Comparison of ENCODE assay signal across 26 cellular contexts in the genomic region with DNA sequence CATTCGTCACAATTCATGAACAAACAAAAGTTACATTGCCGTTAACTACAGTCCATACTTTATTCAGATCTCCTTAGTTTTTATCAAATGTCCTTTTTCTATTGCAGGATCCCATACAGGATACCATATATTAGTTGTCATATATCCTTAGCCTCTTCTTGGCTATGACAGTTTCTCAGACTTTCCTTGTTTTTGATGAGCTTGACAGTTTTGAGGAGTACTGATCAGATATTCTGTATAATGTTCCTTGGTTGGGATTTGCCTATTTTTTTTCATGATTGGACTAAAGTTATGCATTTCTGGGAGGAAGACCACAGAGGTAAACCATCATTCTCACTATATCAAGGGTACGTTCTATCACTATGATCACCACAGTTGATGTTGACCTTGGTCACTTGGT. TPM values are rescaled to one million over a fixed set of nuclear protein-coding genes. Genes with fewer than 3 reads are reported as not detected.
"Had no signal": no experiment of that assay in that cellular context is flagged by ENCODE, and none has a peak within 500 bp of the region (broad histone marks: within the 10 kb centered on the region; RNA-seq: fewer than 3 reads in every experiment).

No MANE protein-coding gene starts in this region.

- ATAC-seq: effector memory CD8-positive, alpha-beta T cell; esophagus mucosa; gastrocnemius medialis; heart right ventricle; left cardiac atrium; left lung; left ventricle myocardium superior; lower lobe of right lung had no signal

- DNase-seq: colonic mucosa; cortex of kidney; effector CD8-positive, alpha-beta T cell; effector memory CD8-positive, alpha-beta T cell; endodermal cell; erythroblast; esophagus squamous epithelium; foreskin fibroblast; foreskin melanocyte; gastrocnemius medialis; glutamatergic neuron; head of caudate nucleus; heart right ventricle; hippocampal formation; left cardiac atrium; left lung; left ventricle myocardium superior; lower lobe of right lung; mesendoderm; midbrain had no signal

- H3K4me3 Mint-ChIP-seq: dendritic cell treated with granulocyte-macrophage colony-stimulating factor and Interleukin-4, amounts not matched to agents 40 ng/mL and 50 ng/mL, for 4 days; effector memory CD8-positive, alpha-beta T cell; endodermal cell had no signal

- H3K4me3 ChIP-seq: colonic mucosa, esophagus squamous epithelium, gastrocnemius medialis, heart right ventricle, left lung, lower lobe of right lung had no signal

- H3K4me1 ChIP-seq: colonic mucosa, esophagus squamous epithelium, gastrocnemius medialis, heart right ventricle, left lung, lower lobe of right lung had no signal

- H3K9me3 ChIP-seq: colonic mucosa, esophagus squamous epithelium, gastrocnemius medialis, left lung, lower lobe of right lung had no signal

- H3K27me3 Mint-ChIP-seq: dendritic cell treated with granulocyte-macrophage colony-stimulating factor and Interleukin-4, amounts not matched to agents 40 ng/mL and 50 ng/mL, for 4 days; effector memory CD8-positive, alpha-beta T cell had no signal

- H3K27me3 ChIP-seq: colonic mucosa, esophagus squamous epithelium, gastrocnemius medialis, heart right ventricle, left lung had no signal

- FAIRE-seq: keratinocyte had no signal

- H3K27ac Mint-ChIP-seq: dendritic cell treated with granulocyte-macrophage colony-stimulating factor and Interleukin-4, amounts not matched to agents 40 ng/mL and 50 ng/mL, for 4 days; effector memory CD8-positive, alpha-beta T cell; endodermal cell had no signal

- H3K9me3 Mint-ChIP-seq: dendritic cell treated with granulocyte-macrophage colony-stimulating factor and Interleukin-4, amounts not matched to agents 40 ng/mL and 50 ng/mL, for 4 days; effector memory CD8-positive, alpha-beta T cell; endodermal cell had no signal

- H3K36me3 ChIP-seq: colonic mucosa, esophagus squamous epithelium, gastrocnemius medialis, heart right ventricle, left lung, lower lobe of right lung had no signal

- H3K27ac ChIP-seq: colonic mucosa, epithelial cell of prostate, esophagus squamous epithelium, gastrocnemius medialis, heart right ventricle, left lung, lower lobe of right lung had no signal

RNA-seq across cellular contexts. Expression of a gene that starts 12.8 kb away (rescaled TPM):
- total RNA-seq: esophagus squamous epithelium, gastrocnemius medialis, left cardiac atrium, left lung, left ventricle myocardium superior, lower leg skin, lower lobe of right lung, lung microvascular endothelial cell had no signal
